Comparison of ENCODE assay signal across 8 cellular contexts in genomic region chr22:43151251-43152000, GRCh38. TPM values are rescaled to one million over a fixed set of nuclear protein-coding genes. Genes with fewer than 3 reads are reported as not detected.
DNase-seq lines count a peak whose midpoint lies in the region; ATAC-seq and TF ChIP-seq lines count a peak whose summit lies in the region.

Gene TSPO, plus strand, starts transcription at chr22:43151559. Its CDS starts 7,680 bp downstream, at chr22:43159239.

- CTCF ChIA-PET in AG04450 (lab: Charles Lee): interaction anchor here (0.6 to 0.7 kb wide), 3 partner anchors 140 to 498 kb away, joined by 4 to 7 read pairs (median 5); no protein-coding TSS in a partner anchor

- peak within 1 kb of the TSS; percentile 88 for H3K27ac Mint-ChIP-seq in activated naive CD8-positive, alpha-beta T cell
- no peak within 1 kb of the TSS for H3K27ac Mint-ChIP-seq in glutamatergic neuron (ENCODE audit: unreplicated experiment)

- H3K36me3 ChIP-seq in SJSA1: peaks cover 9% of the 10 kb centered on the region; the same call in 1 of the 2 replicates
- no peaks in the 10 kb centered on the region for H3K36me3 ChIP-seq in thoracic aorta

- no peaks in the 10 kb centered on the region for H3K36me3 Mint-ChIP-seq in activated naive CD8-positive, alpha-beta T cell
- H3K36me3 Mint-ChIP-seq in glutamatergic neuron (ENCODE audit: unreplicated experiment): no peaks in the 10 kb centered on the region

- peaks cover 23% of the 10 kb centered on the region for H3K4me1 ChIP-seq in SJSA1 (replicated peaks)
- H3K4me1 ChIP-seq in thoracic aorta (ENCODE audit: control insufficient read depth in 1 of 2, low read depth in 2 of 2): peaks cover 14 to 22% of the 10 kb centered on the region in 2 donors

- no peaks in the 10 kb centered on the region for H3K27me3 Mint-ChIP-seq in activated naive CD8-positive, alpha-beta T cell
- peaks cover 3% of the 10 kb centered on the region for H3K27me3 Mint-ChIP-seq in glutamatergic neuron (ENCODE audit: unreplicated experiment)

- H3K4me3 Mint-ChIP-seq in activated naive CD8-positive, alpha-beta T cell: peak within 1 kb of the TSS; percentile 93
- peak within 1 kb of the TSS; percentile 70 for H3K4me3 Mint-ChIP-seq in glutamatergic neuron (ENCODE audit: unreplicated experiment)

- H3K27ac ChIP-seq in AG04450 (ENCODE audit: low read depth, low read length) (peak within 1 kb of the TSS; percentile 61), SJSA1 (peak within 1 kb of the TSS; percentile 53), thoracic aorta (peak within 1 kb of the TSS; percentile 55 to 86)

- H3K27me3 ChIP-seq in AG04450 (ENCODE audit: control insufficient read depth, insufficient read depth, low read length) (no peaks in the 10 kb centered on the region), SJSA1 (replicated peaks) (no peaks in the 10 kb centered on the region), thoracic aorta (replicated peaks; ENCODE audit: insufficient read depth) (no peaks in the 10 kb centered on the region)

- ATAC-seq in omental fat pad (ENCODE audit: low FRiP score) (peak; percentile 54), thoracic aorta (ENCODE audit: insufficient number of reproducible peaks, low FRiP score, low read depth) (peak; percentile 67), GM18909 (IDR thresholded peaks at IDR 0.05; ENCODE audit: poor library complexity, unreplicated experiment) (no peak)

- H3K9me3 Mint-ChIP-seq in activated naive CD8-positive, alpha-beta T cell (ENCODE audit: low read depth): no peaks in the 10 kb centered on the region
- H3K9me3 Mint-ChIP-seq in glutamatergic neuron (ENCODE audit: unreplicated experiment): peaks cover 2% of the 10 kb centered on the region

- H3K4me3 ChIP-seq in AG04450 (ENCODE audit: low read depth, low read length) (peak within 1 kb of the TSS; percentile 80), SJSA1 (peak within 1 kb of the TSS; percentile 74), thoracic aorta (peak within 1 kb of the TSS; percentile 93)

- peaks cover 20% of the 10 kb centered on the region for H3K4me1 Mint-ChIP-seq in activated naive CD8-positive, alpha-beta T cell (ENCODE audit: low read depth)
- peaks cover 1% of the 10 kb centered on the region for H3K4me1 Mint-ChIP-seq in glutamatergic neuron (ENCODE audit: low read depth, unreplicated experiment)

- no peak for DNase-seq in AG04450 (ENCODE audit: low read depth, low spot score)
- peak; percentile 88 for DNase-seq in GM20000 (ENCODE audit: low spot score)
- peak; percentile 33 to 62 for DNase-seq in SJSA1 (ENCODE audit: low read depth in 1 of 2, low spot score in 2 of 2)
- peak; percentile 45 for DNase-seq in glutamatergic neuron
- DNase-seq in omental fat pad (ENCODE audit: low spot score): no peak
- DNase-seq in thoracic aorta (ENCODE audit: low spot score): peak; percentile 43

- no peaks in the 10 kb centered on the region; the same call in 1 of the 2 replicates for H3K9me3 ChIP-seq in AG04450 (ENCODE audit: control insufficient read depth, insufficient read depth, low read length)
- no peaks in the 10 kb centered on the region for H3K9me3 ChIP-seq in SJSA1 (replicated peaks)
- H3K9me3 ChIP-seq in thoracic aorta: no peaks in the 10 kb centered on the region

- POLR2A ChIA-PET in AG04450 (lab: Yijun Ruan, JAX): no interaction called here

- TF ChIP-seq CTCF in AG04450 (IDR thresholded peaks at IDR 0.05; ENCODE audit: low read depth, low read length) (peak; percentile 21; the same call in 1 of the 2 replicates), GM20000 (IDR thresholded peaks at IDR 0.05; ENCODE audit: extremely low read depth, missing control alignments) (no peak), glutamatergic neuron (IDR thresholded peaks at IDR 0.05; ENCODE audit: partially characterized antibody, unreplicated experiment) (no peak), omental fat pad (IDR thresholded peaks at IDR 0.05) (no peak), thoracic aorta (IDR thresholded peaks at IDR 0.05) (no peak)

RNA-seq across cellular contexts. Expression of gene TSPO, which starts in this region (rescaled TPM):
- polyA plus RNA-seq in AG04450 (2011; rRNA removed): 107 and 146 TPM in 2 replicates
- polyA minus RNA-seq in AG04450 (2011; rRNA and poly(A)+ RNA removed): 17.3 and 23.5 TPM in 2 replicates
- total RNA-seq in SJSA1 (2014; rRNA removed; shearing (Covaris generic)): 378 and 396 TPM in 2 replicates
- total RNA-seq in glutamatergic neuron (ENCODE audit: unreplicated experiment): 4.0 TPM
- 100 to 1,000 TPM; 370 to 615 (median 577) TPM for total RNA-seq in omental fat pad
- total RNA-seq in thoracic aorta: 100 to 1,000 TPM; 238 to 472 TPM

Comparison
In these comparisons a context has a peak if more than half of its experiments do, and no peak if none do; other contexts are left out.
1. RNA of gene TSPO (total RNA-seq): 370 to 615 TPM in omental fat pad, 238 to 472 TPM in thoracic aorta and 378 to 396 TPM in SJSA1; 4.0 TPM in glutamatergic neuron (single experiment); every median in the first group is over 10 times any median in the second.
2. DNase-seq: peak in GM20000 (single experiment), SJSA1 (2 of 2), glutamatergic neuron (single experiment) and thoracic aorta (single experiment); none in AG04450 (single experiment) and omental fat pad (single experiment).
3. Peak in every context shown above with its lines, with median percentiles within 50 percentile points of each other: H3K27ac ChIP-seq and H3K4me3 ChIP-seq.